Comparison of ENCODE assay signal across 18 cellular contexts in the genomic region with DNA sequence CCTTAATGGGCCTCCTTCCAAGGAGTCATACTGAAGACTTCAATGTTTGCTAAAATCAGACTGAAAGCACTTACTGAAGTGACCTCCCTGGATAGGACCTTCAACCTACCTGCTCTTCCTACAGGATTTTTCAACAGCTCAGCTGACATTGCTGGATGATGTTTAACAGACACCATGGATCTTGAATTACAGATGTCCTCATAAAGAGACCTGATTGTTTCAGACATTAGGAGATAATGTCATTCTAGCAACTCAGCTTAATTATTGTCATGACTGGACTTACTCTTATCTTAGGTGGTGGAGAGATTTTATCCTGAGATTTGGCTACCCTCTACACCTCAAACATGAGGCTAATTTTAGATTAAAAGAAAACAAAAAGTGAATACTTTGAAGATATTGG.
DNase-seq lines count a peak whose midpoint lies in the region; ATAC-seq and TF ChIP-seq lines count a peak whose summit lies in the region.
"Had no signal": no experiment of that assay in that cellular context is flagged by ENCODE, and none has a peak within 500 bp of the region (broad histone marks: within the 10 kb centered on the region; RNA-seq: fewer than 3 reads in every experiment).

No MANE protein-coding gene starts in this region.

- H3K9ac ChIP-seq in parathyroid adenoma: no peak overlapping the region

- no peak overlapping the region for H2AFZ ChIP-seq in parathyroid adenoma

- no peak for ATAC-seq in natural killer cell
- ATAC-seq in natural killer cell treated with Interleukin-12 subunit alpha and Interleukin-12 subunit beta and Interleukin-15 and Interleukin-18, amount 100 ng/mL, for 72 hours: no peak
- no peak for ATAC-seq in central memory CD8-positive, alpha-beta T cell (replicated peaks; ENCODE audit: extremely low read depth, poor library complexity, severe bottlenecking)
- ATAC-seq in upper lobe of right lung: no peak
- ATAC-seq in left lobe of liver: no peak

- no peak for TF ChIP-seq CTCF in natural killer cell (IDR thresholded peaks at IDR 0.05)
- TF ChIP-seq CTCF in parathyroid adenoma (IDR thresholded peaks at IDR 0.05): no peak
- no peak for TF ChIP-seq CTCF in upper lobe of right lung (IDR thresholded peaks at IDR 0.05)

- H3K4me3 ChIP-seq in parathyroid adenoma (ENCODE audit: low read depth, low read length): no peak overlapping the region
- H3K4me3 ChIP-seq in upper lobe of right lung: no peak overlapping the region
- H3K4me3 ChIP-seq: heart left ventricle, prostate gland had no signal

- H3K27ac Mint-ChIP-seq in natural killer cell: peak overlapping the region; percentile 19 to 20
- H3K27ac Mint-ChIP-seq in natural killer cell treated with Interleukin-12 subunit alpha and Interleukin-12 subunit beta and Interleukin-15 and Interleukin-18, amount 100 ng/mL, for 72 hours: peak overlapping the region in 1 of 2 donors; percentile 47
- peak overlapping the region; percentile 6 for H3K27ac Mint-ChIP-seq in central memory CD8-positive, alpha-beta T cell (ENCODE audit: low read depth)
- H3K27ac Mint-ChIP-seq: T-helper 1 cell treated with Interleukin-12 subunit alpha and Interleukin-12 subunit beta and Interleukin-4 antibody, amounts not matched to agents 30 μg/mL and 1 μg/mL, for 36 hours had no signal

- H3K4me1 ChIP-seq in parathyroid adenoma (peaks cover 6% of the 10 kb centered on the region), upper lobe of right lung (peaks cover 29% of the 10 kb centered on the region)
- H3K4me1 ChIP-seq: prostate gland had no signal

- H3K27me3 Mint-ChIP-seq in natural killer cell (ENCODE audit: low read depth in 2 of 2): no peaks in the 10 kb centered on the region
- no peaks in the 10 kb centered on the region for H3K27me3 Mint-ChIP-seq in natural killer cell treated with Interleukin-12 subunit alpha and Interleukin-12 subunit beta and Interleukin-15 and Interleukin-18, amount 100 ng/mL, for 72 hours
- no peaks in the 10 kb centered on the region for H3K27me3 Mint-ChIP-seq in central memory CD8-positive, alpha-beta T cell

- H3K27me3 ChIP-seq in parathyroid adenoma (ENCODE audit: control insufficient read depth, insufficient read depth, low read length) (no peaks in the 10 kb centered on the region), upper lobe of right lung (no peaks in the 10 kb centered on the region)
- H3K27me3 ChIP-seq: heart left ventricle had no signal

- H3K4me3 Mint-ChIP-seq in natural killer cell: no peak overlapping the region
- H3K4me3 Mint-ChIP-seq in natural killer cell treated with Interleukin-12 subunit alpha and Interleukin-12 subunit beta and Interleukin-15 and Interleukin-18, amount 100 ng/mL, for 72 hours: no peak overlapping the region
- H3K4me3 Mint-ChIP-seq in central memory CD8-positive, alpha-beta T cell: no peak overlapping the region
- H3K4me3 Mint-ChIP-seq: H9; T-helper 1 cell treated with Interleukin-12 subunit alpha and Interleukin-12 subunit beta and Interleukin-4 antibody, amounts not matched to agents 30 μg/mL and 1 μg/mL, for 36 hours had no signal

- peaks cover 39 to 47% of the 10 kb centered on the region in 2 donors for H3K4me1 Mint-ChIP-seq in natural killer cell
- H3K4me1 Mint-ChIP-seq in natural killer cell treated with Interleukin-12 subunit alpha and Interleukin-12 subunit beta and Interleukin-15 and Interleukin-18, amount 100 ng/mL, for 72 hours (ENCODE audit: low read depth in 2 of 2): peaks cover 23 to 34% of the 10 kb centered on the region in 2 donors
- peaks cover 42% of the 10 kb centered on the region for H3K4me1 Mint-ChIP-seq in central memory CD8-positive, alpha-beta T cell

- H3K27ac ChIP-seq in parathyroid adenoma (no peak overlapping the region), upper lobe of right lung (peak overlapping the region; percentile 67)
- H3K27ac ChIP-seq: prostate gland, VCaP had no signal

- H3K9me3 Mint-ChIP-seq in natural killer cell: no peaks in the 10 kb centered on the region
- no peaks in the 10 kb centered on the region for H3K9me3 Mint-ChIP-seq in natural killer cell treated with Interleukin-12 subunit alpha and Interleukin-12 subunit beta and Interleukin-15 and Interleukin-18, amount 100 ng/mL, for 72 hours
- no peaks in the 10 kb centered on the region for H3K9me3 Mint-ChIP-seq in central memory CD8-positive, alpha-beta T cell
- H3K9me3 Mint-ChIP-seq: H9; T-helper 1 cell treated with Interleukin-12 subunit alpha and Interleukin-12 subunit beta and Interleukin-4 antibody, amounts not matched to agents 30 μg/mL and 1 μg/mL, for 36 hours had no signal

- H3K36me3 ChIP-seq in parathyroid adenoma (ENCODE audit: control insufficient read depth, insufficient read depth, low read length): no peaks in the 10 kb centered on the region
- H3K36me3 ChIP-seq in upper lobe of right lung: peaks cover 41% of the 10 kb centered on the region
- H3K36me3 ChIP-seq: prostate gland had no signal

- peaks cover 14% of the 10 kb centered on the region for H3K36me3 Mint-ChIP-seq in natural killer cell
- H3K36me3 Mint-ChIP-seq in natural killer cell treated with Interleukin-12 subunit alpha and Interleukin-12 subunit beta and Interleukin-15 and Interleukin-18, amount 100 ng/mL, for 72 hours: peaks cover 24% of the 10 kb centered on the region
- peaks cover 42% of the 10 kb centered on the region for H3K36me3 Mint-ChIP-seq in central memory CD8-positive, alpha-beta T cell (ENCODE audit: insufficient read depth)

- DNase-seq in natural killer cell (no peak), upper lobe of right lung (no peak), left lobe of liver (ENCODE audit: low spot score) (no peak), NOMO-1 (lab: John Stamatoyannopoulos, UW; ENCODE audit: unreplicated experiment in 2 of 2) (no peak)
- DNase-seq in natural killer cell treated with Interleukin-12 subunit alpha and Interleukin-12 subunit beta and Interleukin-15 and Interleukin-18, amount 100 ng/mL, for 72 hours (ENCODE audit: low spot score): no peak
- no peak for DNase-seq in central memory CD8-positive, alpha-beta T cell (ENCODE audit: low spot score in 2 of 2)
- DNase-seq in activated CD4-positive, CD25-positive, alpha-beta regulatory T cell (lab: John Stamatoyannopoulos, UW): no peak
- DNase-seq: activated CD8-positive, alpha-beta memory T cell treated with anti-CD3 and anti-CD28 coated beads for 24 hours; COR-L47; EL; H9; heart left ventricle; NCI-H2081; NCI-H510A treated with DMSO at 0.1 percent for 48 hours had no signal

- H3K79me2 ChIP-seq in parathyroid adenoma: peaks cover 3% of the 10 kb centered on the region

- intact Hi-C loops in natural killer cell (cut with micrococcal nuclease): no loop called here
- intact Hi-C loops in upper lobe of right lung (cut with DNase I): no loop called here

- no peaks in the 10 kb centered on the region for H3K9me3 ChIP-seq in parathyroid adenoma (ENCODE audit: control insufficient read depth, low read length)
- H3K9me3 ChIP-seq in upper lobe of right lung: no peaks in the 10 kb centered on the region
- H3K9me3 ChIP-seq: heart left ventricle, prostate gland had no signal

- peak overlapping the region; percentile 10 for H3K4me2 ChIP-seq in parathyroid adenoma (ENCODE audit: low read length)
